9 cellular contexts compared by ENCODE assay signal in the genomic region with DNA sequence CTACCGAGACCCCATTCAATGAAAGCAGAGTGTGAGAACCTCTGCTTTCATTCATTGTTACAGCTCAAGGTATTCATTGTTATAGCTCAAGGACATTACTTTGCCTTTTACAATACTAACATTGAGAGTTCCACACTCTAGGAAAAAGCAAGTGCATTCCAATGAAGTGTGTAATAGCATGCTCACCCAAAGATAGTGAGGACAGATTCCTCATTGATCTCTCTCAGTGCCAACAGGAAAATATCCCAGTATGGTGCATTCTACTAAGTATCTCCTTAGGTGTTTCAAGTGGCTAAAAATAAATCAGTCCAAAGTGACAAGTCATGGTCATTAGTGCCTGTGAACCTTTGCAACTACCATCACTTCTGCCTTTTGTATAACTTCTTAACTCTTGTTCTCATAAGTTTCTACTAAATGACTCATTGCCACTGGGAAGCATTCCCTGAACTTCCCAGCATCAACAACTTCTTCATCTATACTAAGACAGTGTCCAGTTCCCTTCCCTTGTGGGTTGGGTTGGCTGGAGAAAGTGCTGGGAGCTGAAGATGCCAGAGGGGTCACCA.
A peak's percentile ranks its signal among the peaks of the same experiment; 100 is the strongest.
DNase-seq lines count a peak whose midpoint lies in the region; ATAC-seq and TF ChIP-seq lines count a peak whose summit lies in the region.
"Had no signal": no experiment of that assay in that cellular context is flagged by ENCODE, and none has a peak within 500 bp of the region (broad histone marks: within the 10 kb centered on the region; RNA-seq: fewer than 3 reads in every experiment).

No MANE protein-coding gene starts in this region.

- H3K27ac ChIP-seq in trophoblast cell (ENCODE audit: low read depth, low read length) (no peak overlapping the region), transverse colon (no peak overlapping the region)
- H3K27ac ChIP-seq: cardiac muscle cell had no signal

- no peaks in the 10 kb centered on the region for H3K79me1 ChIP-seq in trophoblast cell (ENCODE audit: low read length)

- no peak for TF ChIP-seq EP300 in transverse colon (IDR thresholded peaks at IDR 0.05; ENCODE audit: low read depth)

- peak; percentile 96 for ATAC-seq in SK-N-SH treated with all-trans-retinoic acid at 6 μM for 48 hours
- ATAC-seq in HG03196 (IDR thresholded peaks at IDR 0.05; ENCODE audit: unreplicated experiment): no peak

- no peak overlapping the region for H2BK120ac ChIP-seq in trophoblast cell (ENCODE audit: insufficient read depth, low read length, poor library complexity)

- H3K27me3 ChIP-seq in trophoblast cell (ENCODE audit: insufficient read depth, low read length) (no peaks in the 10 kb centered on the region), transverse colon (no peaks in the 10 kb centered on the region)
- H3K27me3 ChIP-seq: cardiac muscle cell had no signal

- no peak overlapping the region for H4K91ac ChIP-seq in trophoblast cell (ENCODE audit: low read depth, low read length)

- no CpG with 5 or more reads among the region's 1 CpG for WGBS in trophoblast cell (ENCODE audit: extremely low coverage, insufficient coverage, insufficient read length)
- 92 to 100% methylated on average over 1 of the region's 1 CpG for WGBS in transverse colon (ENCODE audit: low coverage in 1 of 2), 2 donors

- TF ChIP-seq POLR2A in transverse colon (IDR thresholded peaks at IDR 0.05): no peak

- H3K36me3 ChIP-seq in trophoblast cell (ENCODE audit: control insufficient read depth in 1 of 2, insufficient read depth in 2 of 2, low read length in 2 of 2) (no peaks in the 10 kb centered on the region), transverse colon (no peaks in the 10 kb centered on the region)
- H3K36me3 ChIP-seq: cardiac muscle cell had no signal

- no peak overlapping the region for H3K14ac ChIP-seq in trophoblast cell (ENCODE audit: low read length)

- H3K79me2 ChIP-seq in trophoblast cell (ENCODE audit: control insufficient read depth, insufficient read depth, low read length, poor library complexity): no peaks in the 10 kb centered on the region

- H3K4ac ChIP-seq in trophoblast cell (ENCODE audit: low read depth, low read length): no peak overlapping the region

- H2AFZ ChIP-seq in trophoblast cell (ENCODE audit: insufficient read depth, low read length, poor library complexity): no peak overlapping the region

- H2BK5ac ChIP-seq in trophoblast cell (ENCODE audit: low read depth, low read length, poor library complexity): no peak overlapping the region

- no peak overlapping the region for H4K12ac ChIP-seq in trophoblast cell (ENCODE audit: low read depth, low read length)

- DNase-seq in GM04504 (ENCODE audit: low read depth) (peak; percentile 63), fibroblast of pulmonary artery (ENCODE audit: low read depth) (peak; percentile 75), trophoblast cell (peak in 1 of 2 donors; percentile 51), NCI-H69 (lab: John Stamatoyannopoulos, UW) (no peak), transverse colon (no peak)
- no peak for DNase-seq in stimulated activated CD4-positive, alpha-beta T cell treated with anti-CD3 and anti-CD28 coated beads, Interleukin-15, amount 100 ng/mL, for 24 hours

- no peak overlapping the region for H2AK5ac ChIP-seq in trophoblast cell (ENCODE audit: low read length)

- in situ Hi-C loops in transverse colon (cut with MboI; ENCODE audit: low pct_ligation_motif_present in 1 of 4, low pct_unique_long_range_greater_than_20kb in 1 of 4, low sequenced_read_pairs in 3 of 4): no loop called here

- no peak overlapping the region for H3K23ac ChIP-seq in trophoblast cell (ENCODE audit: low read length)

- H3K4me1 ChIP-seq in trophoblast cell (ENCODE audit: control insufficient read depth in 1 of 2, insufficient read depth in 2 of 2, low read length in 2 of 2) (peaks cover 0 to 7% of the 10 kb centered on the region in 2 experiments), transverse colon (peaks cover 0 to 6% (median 0%) of the 10 kb centered on the region in 4 donors)

- no peak overlapping the region for H3K9ac ChIP-seq in trophoblast cell (ENCODE audit: low read length)

- intact Hi-C loops in transverse colon (cut with DNase I; ENCODE audit: low total_unique reads): no loop called here

- H3K18ac ChIP-seq in trophoblast cell (ENCODE audit: low read length): no peak overlapping the region

- H3K9me3 ChIP-seq in trophoblast cell (ENCODE audit: insufficient read depth, low read depth, low read length): no peaks in the 10 kb centered on the region
- H3K9me3 ChIP-seq in transverse colon: no peaks in the 10 kb centered on the region

- TF ChIP-seq CTCF in fibroblast of pulmonary artery (IDR thresholded peaks at IDR 0.05; ENCODE audit: low read length, missing control alignments): no peak
- no peak for TF ChIP-seq CTCF in transverse colon (IDR thresholded peaks at IDR 0.05)

- peak overlapping the region; percentile 9 for H3K4me2 ChIP-seq in trophoblast cell (ENCODE audit: low read length)

- no peak overlapping the region for H2BK12ac ChIP-seq in trophoblast cell (ENCODE audit: low read length)

- no peak overlapping the region for H4K8ac ChIP-seq in trophoblast cell (ENCODE audit: low read depth, low read length)

- H3K4me3 ChIP-seq in fibroblast of pulmonary artery (replicated peaks; ENCODE audit: low read depth, low read length) (no peak overlapping the region), trophoblast cell (ENCODE audit: low read depth, low read length) (no peak overlapping the region), transverse colon (no peak overlapping the region)
- H3K4me3 ChIP-seq: cardiac muscle cell had no signal

TF ChIP-seq in SK-N-SH treated with all-trans-retinoic acid at 6 μM for 48 hours, 23 proteins besides CTCF, POLR2A, EP300 and RAD21 (continues in another document):
- TF ChIP-seq ZFP3 (CRISPR knock-in tag; IDR thresholded peaks at IDR 0.05) (no peak), ZNF565 (CRISPR knock-in tag; conservative IDR thresholded peaks at IDR 0.05; ENCODE audit: low read depth) (no peak), POU6F1 (CRISPR knock-in tag; IDR thresholded peaks at IDR 0.05; ENCODE audit: borderline replicate concordance, low read depth) (no peak), ZC3H10 (CRISPR knock-in tag; IDR thresholded peaks at IDR 0.05) (0 out of 2 replicates have a peak, but pooled peaks have one; percentile 25), GLIS3 (CRISPR knock-in tag; IDR thresholded peaks at IDR 0.05) (no peak), CREB5 (CRISPR knock-in tag; IDR thresholded peaks at IDR 0.05; ENCODE audit: low read depth) (no peak), TOX (CRISPR knock-in tag; IDR thresholded peaks at IDR 0.05; ENCODE audit: borderline replicate concordance) (peak; percentile 53; the same call in 1 of the 2 replicates), ISL1 (CRISPR knock-in tag; IDR thresholded peaks at IDR 0.05) (peak; percentile 32; the same call in 1 of the 2 replicates), BACH2 (CRISPR knock-in tag; IDR thresholded peaks at IDR 0.05; ENCODE audit: borderline replicate concordance) (no peak), RARB (CRISPR knock-in tag; IDR thresholded peaks at IDR 0.05) (no peak)
- TF ChIP-seq, protein P1, sequence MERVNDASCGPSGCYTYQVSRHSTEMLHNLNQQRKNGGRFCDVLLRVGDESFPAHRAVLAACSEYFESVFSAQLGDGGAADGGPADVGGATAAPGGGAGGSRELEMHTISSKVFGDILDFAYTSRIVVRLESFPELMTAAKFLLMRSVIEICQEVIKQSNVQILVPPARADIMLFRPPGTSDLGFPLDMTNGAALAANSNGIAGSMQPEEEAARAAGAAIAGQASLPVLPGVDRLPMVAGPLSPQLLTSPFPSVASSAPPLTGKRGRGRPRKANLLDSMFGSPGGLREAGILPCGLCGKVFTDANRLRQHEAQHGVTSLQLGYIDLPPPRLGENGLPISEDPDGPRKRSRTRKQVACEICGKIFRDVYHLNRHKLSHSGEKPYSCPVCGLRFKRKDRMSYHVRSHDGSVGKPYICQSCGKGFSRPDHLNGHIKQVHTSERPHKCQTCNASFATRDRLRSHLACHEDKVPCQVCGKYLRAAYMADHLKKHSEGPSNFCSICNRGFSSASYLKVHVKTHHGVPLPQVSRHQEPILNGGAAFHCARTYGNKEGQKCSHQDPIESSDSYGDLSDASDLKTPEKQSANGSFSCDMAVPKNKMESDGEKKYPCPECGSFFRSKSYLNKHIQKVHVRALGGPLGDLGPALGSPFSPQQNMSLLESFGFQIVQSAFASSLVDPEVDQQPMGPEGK (CRISPR knock-in tag; IDR thresholded peaks at IDR 0.05; ENCODE audit: borderline replicate concordance): no peak

Comparison
In these comparisons a context has a peak if more than half of its experiments do, and no peak if none do; other contexts are left out.
1. DNase-seq: peak in GM04504 (single experiment) and fibroblast of pulmonary artery (single experiment); none in NCI-H69 (single experiment), stimulated activated CD4-positive, alpha-beta T cell treated with anti-CD3 and anti-CD28 coated beads, Interleukin-15, amount 100 ng/mL, for 24 hours (single experiment) and transverse colon (single experiment).